21 cellular contexts compared by ENCODE assay signal in genomic region chrX:72539822-72540221, GRCh38. TPM values are rescaled to one million over a fixed set of nuclear protein-coding genes. Genes with fewer than 3 reads are reported as not detected.
DNase-seq lines count a peak whose midpoint lies in the region; ATAC-seq and TF ChIP-seq lines count a peak whose summit lies in the region.
"Had no signal": no experiment of that assay in that cellular context is flagged by ENCODE, and none has a peak within 500 bp of the region (broad histone marks: within the 10 kb centered on the region; RNA-seq: fewer than 3 reads in every experiment).

No MANE protein-coding gene starts in this region.

- no peak for TF ChIP-seq POLR2A in testis (IDR thresholded peaks at IDR 0.05)

- H3K4me3 ChIP-seq in fibroblast of the aortic adventitia (ENCODE audit: low read depth, low read length), result no peak overlapping the region
- no peak overlapping the region for H3K4me3 ChIP-seq in testis
- H3K4me3 ChIP-seq: A549, GM12878, smooth muscle cell had no signal

- no peaks in the 10 kb centered on the region for H3K9me3 ChIP-seq in testis
- H3K9me3 ChIP-seq: A549 had no signal

- peak; percentile 2 for DNase-seq in NCI-H82 (lab: John Stamatoyannopoulos, UW)
- no peak for DNase-seq in NCI-H82 treated with DMSO at 0.1 percent for 48 hours (lab: John Stamatoyannopoulos, UW; ENCODE audit: unreplicated experiment)
- peak; percentile 12 for DNase-seq in NCI-H526 treated with DMSO at 0.1 percent for 48 hours (lab: John Stamatoyannopoulos, UW)
- peak; percentile 7 for DNase-seq in fibroblast of the aortic adventitia (ENCODE audit: low read depth)
- peak; percentile 33 for DNase-seq in testis
- no peak for DNase-seq in NCI-H1417 (lab: John Stamatoyannopoulos, UW)
- DNase-seq in NCI-H1105 treated with DMSO at 0.1 percent for 48 hours (lab: John Stamatoyannopoulos, UW), result no peak
- DNase-seq: activated CD4-positive, alpha-beta T cell treated with anti-CD3 and anti-CD28 coated beads for 4 hours; activated CD8-positive, alpha-beta T cell treated with anti-CD3 and anti-CD28 coated beads, Interleukin-2, amount 10 ng/mL, durations not matched to agents 7 days and 5 days; amniotic stem cell; brain microvascular endothelial cell; CD4-positive, alpha-beta T cell; left colon; SIG-M5; stimulated activated naive CD8-positive, alpha-beta T cell treated with anti-CD3 and anti-CD28 coated beads, Interleukin-15, Interleukin-2, amounts not matched to agents 100 U/mL and 50 U/mL, for 24 hours had no signal

- H3K27me3 ChIP-seq in testis, result no peaks in the 10 kb centered on the region
- H3K27me3 ChIP-seq: brain microvascular endothelial cell had no signal

- ATAC-seq in HG02884 (IDR thresholded peaks at IDR 0.05; ENCODE audit: unreplicated experiment), result no peak
- ATAC-seq: activated CD8-positive, alpha-beta T cell treated with anti-CD3 and anti-CD28 coated beads, Interleukin-2, amount 10 ng/mL, durations not matched to agents 7 days and 5 days; HepG2; left colon; stimulated activated naive CD8-positive, alpha-beta T cell treated with anti-CD3 and anti-CD28 coated beads, Interleukin-15, Interleukin-2, amounts not matched to agents 100 U/mL and 50 U/mL, for 24 hours had no signal

- TF ChIP-seq CTCF in fibroblast of the aortic adventitia (IDR thresholded peaks at IDR 0.05; ENCODE audit: insufficient read depth, low read length) (no peak), testis (IDR thresholded peaks at IDR 0.05) (no peak)

- H3K4me1 ChIP-seq in testis, result peaks cover 5% of the 10 kb centered on the region
- H3K4me1 ChIP-seq: A549, parathyroid adenoma had no signal

- 60 to 86% methylated on average over 2 of the region's 2 CpGs for WGBS in testis, 2 donors

- no peaks in the 10 kb centered on the region for H3K36me3 ChIP-seq in testis (ENCODE audit: low read depth, missing control alignments)
- H3K36me3 ChIP-seq: brain microvascular endothelial cell had no signal

- no peak overlapping the region for H3K27ac ChIP-seq in testis
- H3K27ac ChIP-seq: A549, brain microvascular endothelial cell, parathyroid adenoma had no signal

- intact Hi-C loops in testis (cut with DNase I; ENCODE audit: low total_unique reads), result no loop called here

RNA-seq across cellular contexts. Expression of gene HDAC8, which starts 32.8 kb away (rescaled TPM):
- 18.9 and 20.1 TPM in 2 replicates for total RNA-seq in fibroblast of the aortic adventitia (ENCODE audit: low replicate concordance)
- total RNA-seq in testis, result 10 to 100 TPM; 25.2 to 30.3 TPM
- 8.3 TPM for polyA plus RNA-seq in testis (ENCODE audit: insufficient read depth, low read depth, low replicate concordance)

Comparison
In these comparisons a context has a peak if more than half of its experiments do, and no peak if none do; other contexts are left out.
1. DNase-seq: peak in NCI-H82 (single experiment), NCI-H526 treated with DMSO at 0.1 percent for 48 hours (single experiment), fibroblast of the aortic adventitia (single experiment) and testis (single experiment); none in NCI-H82 treated with DMSO at 0.1 percent for 48 hours (single experiment), NCI-H1417 (0 of 3) and NCI-H1105 treated with DMSO at 0.1 percent for 48 hours (single experiment).